23 cellular contexts compared by ENCODE assay signal in genomic region chr3:46612324-46612723, GRCh38. TPM values are rescaled to one million over a fixed set of nuclear protein-coding genes. Genes with fewer than 3 reads are reported as not detected.
DNase-seq lines count a peak whose midpoint lies in the region; ATAC-seq and TF ChIP-seq lines count a peak whose summit lies in the region.
"Had no signal": no experiment of that assay in that cellular context is flagged by ENCODE, and none has a peak within 500 bp of the region (broad histone marks: within the 10 kb centered on the region; RNA-seq: fewer than 3 reads in every experiment).

TSS of gene FAM240A (plus strand) at chr3:46612525. CDS start at chr3:46612684, 159 bp downstream.

- H3K79me2 ChIP-seq in GM23248 (ENCODE audit: insufficient read depth): no peaks in the 10 kb centered on the region

- intact Hi-C loops in psoas muscle (cut with DNase I): no loop called here
- intact Hi-C loops in colonic mucosa (cut with DNase I): no loop called here
- intact Hi-C loops in transverse colon (cut with DNase I; ENCODE audit: low total_unique reads): no loop called here

- no peaks in the 10 kb centered on the region for H3K9me2 ChIP-seq in GM23248 (ENCODE audit: insufficient read depth)

- H3K36me3 ChIP-seq in GM23248 (ENCODE audit: low read depth) (no peaks in the 10 kb centered on the region), psoas muscle (ENCODE audit: insufficient read depth in 1 of 2, low read depth in 1 of 2) (no peaks in the 10 kb centered on the region), colonic mucosa (no peaks in the 10 kb centered on the region), transverse colon (no peaks in the 10 kb centered on the region)
- H3K36me3 ChIP-seq: BE2C, HAP-1, vagina had no signal

- TF ChIP-seq CTCF in psoas muscle (IDR thresholded peaks at IDR 0.05): no peak
- TF ChIP-seq CTCF in colonic mucosa (IDR thresholded peaks at IDR 0.05): no peak
- TF ChIP-seq CTCF in transverse colon (IDR thresholded peaks at IDR 0.05): no peak

- H3K27me3 ChIP-seq in GM23248 (replicated peaks; ENCODE audit: insufficient read depth): no peaks in the 10 kb centered on the region
- H3K27me3 ChIP-seq in psoas muscle (ENCODE audit: insufficient read depth in 3 of 3, low read length in 2 of 3): no peaks in the 10 kb centered on the region
- H3K27me3 ChIP-seq in colonic mucosa: no peaks in the 10 kb centered on the region
- H3K27me3 ChIP-seq in transverse colon: no peaks in the 10 kb centered on the region
- H3K27me3 ChIP-seq: BE2C, vagina had no signal

- TF ChIP-seq POLR2A in GM18505 (IDR thresholded peaks at IDR 0.05; ENCODE audit: borderline replicate concordance, extremely low read depth, insufficient read depth, insufficient read length): no peak
- TF ChIP-seq POLR2A in transverse colon (IDR thresholded peaks at IDR 0.05): no peak

- H3K4me3 ChIP-seq in GM23248: no peak within 1 kb of the TSS
- peak within 1 kb of the TSS; percentile 7 for H3K4me3 ChIP-seq in psoas muscle
- no peak within 1 kb of the TSS for H3K4me3 ChIP-seq in colonic mucosa
- H3K4me3 ChIP-seq in transverse colon: no peak within 1 kb of the TSS
- H3K4me3 ChIP-seq: coronary artery, HAP-1, lung, vagina had no signal

- WGBS in GM23248 (ENCODE audit: low coverage in 1 of 2, low lambda C conversion rate in 2 of 2, missing lambda C conversion rate in 2 of 2), 2 experiments: 5 to 10% methylated on average over 9 of the region's 9 CpGs
- WGBS in psoas muscle, 3 donors: 26 to 38% (median 32%) methylated on average over 9 of the region's 9 CpGs
- 43 to 71% methylated on average over 5 to 9 of the region's 9 CpGs for WGBS in transverse colon (ENCODE audit: low coverage in 1 of 2), 2 donors

- H3K27ac ChIP-seq in GM23248 (no peak within 1 kb of the TSS), caudate nucleus (ENCODE audit: low read depth, low read length) (peak within 1 kb of the TSS; percentile 4), psoas muscle (no peak within 1 kb of the TSS), colonic mucosa (no peak within 1 kb of the TSS), transverse colon (no peak within 1 kb of the TSS)
- H3K27ac ChIP-seq: vagina had no signal

- no peak for TF ChIP-seq EP300 in transverse colon (IDR thresholded peaks at IDR 0.05; ENCODE audit: low read depth)

- no peaks in the 10 kb centered on the region for H4K20me1 ChIP-seq in GM23248 (ENCODE audit: insufficient read depth)

- no peaks in the 10 kb centered on the region for H3K9me3 ChIP-seq in GM23248 (ENCODE audit: low read depth)
- H3K9me3 ChIP-seq in psoas muscle: no peaks in the 10 kb centered on the region
- no peaks in the 10 kb centered on the region for H3K9me3 ChIP-seq in colonic mucosa
- no peaks in the 10 kb centered on the region for H3K9me3 ChIP-seq in transverse colon
- H3K9me3 ChIP-seq: BE2C, HAP-1, vagina had no signal

- H2AFZ ChIP-seq in GM23248: no peak within 1 kb of the TSS

- H3K9ac ChIP-seq in GM23248: no peak within 1 kb of the TSS
- no peak within 1 kb of the TSS for H3K9ac ChIP-seq in colonic mucosa (ENCODE audit: low read depth in 2 of 2, low read length in 2 of 2)

- peak; percentile 62 for DNase-seq in GM23248
- DNase-seq in caudate nucleus (lab: John Stamatoyannopoulos, UW): peak in 15 of 61 donors; percentile 2 to 57 (median 9)
- peak; percentile 13 to 47 for DNase-seq in hippocampal formation (lab: John Stamatoyannopoulos, UW)
- peak in 1 of 2 donors; percentile 51 for DNase-seq in psoas muscle
- no peak for DNase-seq in colonic mucosa
- no peak for DNase-seq in transverse colon
- DNase-seq in D341Med (ENCODE audit: low spot score): no peak
- DNase-seq: activated CD4-positive, alpha-beta T cell treated with anti-CD3 and anti-CD28 coated beads, Interleukin-2, amount 50 U/mL, for 1 hour; activated T-cell treated with anti-CD3 and anti-CD28 coated beads, Interleukin-2, amount 50 U/mL, for 72 hours; BE2C; DMS153; erythroblast; NK-92 treated with Interleukin-12 subunit alpha and Interleukin-12 subunit beta, amount 100 ng/mL, for 24 hours; SHP77 treated with DMSO at 0.1 percent for 48 hours; small intestine; stimulated activated naive B cell treated with anti-CD40 and anti-IgM and Interleukin-4, amounts not matched to agents 10 μg/mL and 1 μg/mL and 100 μg/mL, for 72 hours had no signal

- H3K4me2 ChIP-seq in GM23248 (ENCODE audit: unreplicated experiment): no peak within 1 kb of the TSS

- H3K4me1 ChIP-seq in GM23248 (ENCODE audit: insufficient read depth) (peaks cover 5% of the 10 kb centered on the region), psoas muscle (peaks cover 20% of the 10 kb centered on the region), colonic mucosa (no peaks in the 10 kb centered on the region), transverse colon (no peaks in the 10 kb centered on the region)
- H3K4me1 ChIP-seq: BE2C, vagina had no signal

- in situ Hi-C loops in GM23248 (cut with MboI) (no loop called here), transverse colon (cut with MboI; ENCODE audit: low pct_ligation_motif_present in 1 of 4, low pct_unique_long_range_greater_than_20kb in 1 of 4, low sequenced_read_pairs in 3 of 4) (no loop called here)

- ATAC-seq in psoas muscle: peak; percentile 52 to 70 (median 60)
- no peak for ATAC-seq in GM18505 (IDR thresholded peaks at IDR 0.05; ENCODE audit: unreplicated experiment)
- ATAC-seq: activated T-cell treated with anti-CD3 and anti-CD28 coated beads, Interleukin-2, amount 50 U/mL, for 72 hours; stimulated activated naive B cell treated with anti-CD40 and anti-IgM and Interleukin-4, amounts not matched to agents 10 μg/mL and 1 μg/mL and 100 μg/mL, for 72 hours had no signal

- no peaks in the 10 kb centered on the region for H3F3A ChIP-seq in GM23248 (ENCODE audit: insufficient read depth)

RNA-seq across cellular contexts. Expression of gene FAM240A, which starts in this region (rescaled TPM):
- not detected in 2 replicates for total RNA-seq in GM23248 (2014; rRNA removed; shearing (Covaris generic))
- polyA plus RNA-seq in GM23248 (2016; fragmentation: Nextera tagmentation; extraction: Ambion mirVana): not detected in 2 replicates
- total RNA-seq in psoas muscle: under 1 TPM in 1 of 4 donors, not detected in 3; 0.96 TPM
- under 1 TPM; 0.01 to 0.14 (median 0.04) TPM for polyA plus RNA-seq in psoas muscle
- not detected for total RNA-seq in colonic mucosa
- total RNA-seq in transverse colon: not detected
- total RNA-seq: activated T-cell treated with anti-CD3 and anti-CD28 coated beads, Interleukin-2, amount 50 U/mL, for 72 hours; lung; neural crest cell; vagina had no signal
- polyA plus RNA-seq: adipose tissue, lung, small intestine had no signal

Comparison
In these comparisons a context has a peak if more than half of its experiments do, and no peak if none do; other contexts are left out.
1. Peak in DNase-seq in GM23248; RNA of the gene not detected or under 1 TPM.
2. Peak in ATAC-seq and H3K4me3 ChIP-seq in psoas muscle; RNA of the gene not detected or under 1 TPM.
3. DNase-seq: peak in hippocampal formation (2 of 2); none in colonic mucosa (single experiment), transverse colon (single experiment) and D341Med (single experiment).